In the genomic region with DNA sequence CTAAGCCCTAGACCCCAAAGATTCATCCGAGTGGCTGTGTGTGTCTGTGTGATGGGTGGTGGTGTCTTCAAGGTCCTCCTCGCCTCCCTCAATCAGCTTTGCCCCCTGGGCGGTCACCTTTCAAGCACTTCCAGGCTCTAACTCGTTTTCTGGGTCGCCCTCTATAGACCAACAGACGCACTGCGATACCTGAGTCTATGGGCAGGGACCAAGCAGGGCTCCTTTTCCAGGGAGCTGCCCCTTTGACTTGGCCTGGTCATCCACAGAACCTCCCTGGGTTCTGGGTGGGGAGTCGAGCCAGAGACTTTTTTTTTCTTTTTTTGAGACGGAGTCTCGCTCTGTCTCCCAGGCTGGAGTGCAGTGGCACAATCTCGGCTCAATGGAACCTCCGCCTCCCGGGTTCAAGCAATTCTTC, we compare ENCODE assay signal across 8 cellular contexts. TPM values are rescaled to one million over a fixed set of nuclear protein-coding genes. Genes with fewer than 3 reads are reported as not detected.
DNase-seq lines count a peak whose midpoint lies in the region; ATAC-seq and TF ChIP-seq lines count a peak whose summit lies in the region.

No MANE protein-coding gene starts in this region.

- peak overlapping the region; percentile 80 for H2AFZ ChIP-seq in DND-41 (ENCODE audit: low read depth, low read length)
- peak overlapping the region; percentile 87 for H2AFZ ChIP-seq in fibroblast of lung (ENCODE audit: low read length)

- H3K27me3 ChIP-seq in DND-41 (ENCODE audit: insufficient read depth, low read length, poor library complexity) (no peaks in the 10 kb centered on the region), HUES48 (ENCODE audit: control insufficient read depth, insufficient read depth, low read length) (no peaks in the 10 kb centered on the region), fibroblast of lung (ENCODE audit: control insufficient read depth, insufficient read depth, low read length) (no peaks in the 10 kb centered on the region), stomach (no peaks in the 10 kb centered on the region)

- WGBS in stomach, 5 donors, result 27 to 32% (median 29%) methylated on average over 13 of the region's 13 CpGs

- peaks cover 9% of the 10 kb centered on the region for H3K27me3 Mint-ChIP-seq in nephron progenitor cell (ENCODE audit: low read depth, poor library complexity)

- H3K36me3 Mint-ChIP-seq in nephron progenitor cell (ENCODE audit: low read depth), result peaks cover 8% of the 10 kb centered on the region

- peak overlapping the region; percentile 71 for H3K9ac ChIP-seq in DND-41 (ENCODE audit: low read depth, low read length)
- no peak overlapping the region for H3K9ac ChIP-seq in HUES48 (ENCODE audit: low read depth, low read length)
- peak overlapping the region; percentile 16 for H3K9ac ChIP-seq in fibroblast of lung (ENCODE audit: insufficient read depth, low read length)

- peak; percentile 79 for TF ChIP-seq CTCF in DND-41 (IDR thresholded peaks at IDR 0.05; ENCODE audit: borderline replicate concordance, extremely low read depth, low read length, poor library complexity, severe bottlenecking)
- TF ChIP-seq CTCF in fibroblast of lung (conservative IDR thresholded peaks at IDR 0.05 in 1 of 2, IDR thresholded peaks at IDR 0.05 in 1 of 2; ENCODE audit: low read depth in 1 of 2, low read length in 2 of 2), result peak; percentile 48 to 76
- peak; percentile 51 for TF ChIP-seq CTCF in nephron progenitor cell (IDR thresholded peaks at IDR 0.05)
- TF ChIP-seq CTCF in stomach (IDR thresholded peaks at IDR 0.05), result peak in 5 of 7 experiments; percentile 49 to 62 (median 52)

- DNase-seq in DND-41 (peak; percentile 75), fibroblast of lung (ENCODE audit: low read depth in 2 of 2) (peak; percentile 55 to 67), nephron progenitor cell (peak; percentile 65), stomach (peak; percentile 72)
- DNase-seq in activated T-cell treated with anti-CD3 and anti-CD28 coated beads, Interleukin-2, amount 50 U/mL, for 48 hours, result peak; percentile 81 to 84

- no peak overlapping the region for H3K27ac Mint-ChIP-seq in nephron progenitor cell

- TF ChIP-seq EP300 in stomach (IDR thresholded peaks at IDR 0.05), result no peak

- peaks cover 8% of the 10 kb centered on the region for H3K79me2 ChIP-seq in DND-41 (ENCODE audit: insufficient read depth, low read length)
- H3K79me2 ChIP-seq in fibroblast of lung (ENCODE audit: control insufficient read depth, insufficient read depth, low read length), result no peaks in the 10 kb centered on the region

- no peaks in the 10 kb centered on the region for H3K9me3 Mint-ChIP-seq in nephron progenitor cell

- no peaks in the 10 kb centered on the region for H3K9me3 ChIP-seq in DND-41 (ENCODE audit: insufficient read depth, low read length, severe bottlenecking)
- H3K9me3 ChIP-seq in HUES48 (ENCODE audit: control insufficient read depth, insufficient read depth, low read length), result no peaks in the 10 kb centered on the region
- no peaks in the 10 kb centered on the region for H3K9me3 ChIP-seq in fibroblast of lung (ENCODE audit: control insufficient read depth, insufficient read depth, low read depth, low read length)
- H3K9me3 ChIP-seq in stomach, result no peaks in the 10 kb centered on the region

- peak overlapping the region; percentile 50 to 73; a peak in 3 of 4 replicates for H3K4me3 ChIP-seq in DND-41 (ENCODE audit: low read depth in 1 of 2, low read length in 2 of 2)
- H3K4me3 ChIP-seq in HUES48 (ENCODE audit: low read depth, low read length), result peak overlapping the region; percentile 90
- peak overlapping the region; percentile 71 to 86 (median 81) for H3K4me3 ChIP-seq in fibroblast of lung (replicated peaks in 1 of 4; ENCODE audit: control extremely low read depth in 1 of 4, insufficient read depth in 1 of 4, low read depth in 3 of 4, low read length in 4 of 4)
- peak overlapping the region; percentile 73 to 92 (median 84) for H3K4me3 ChIP-seq in stomach

- H4K20me1 ChIP-seq in DND-41 (ENCODE audit: insufficient read depth, low read length), result no peaks in the 10 kb centered on the region
- no peaks in the 10 kb centered on the region for H4K20me1 ChIP-seq in fibroblast of lung (ENCODE audit: control insufficient read depth, extremely low read depth, insufficient read depth, low read length)

- intact Hi-C loops in stomach (cut with DNase I; ENCODE audit: low total_unique reads), result no loop called here

- H3K4me3 Mint-ChIP-seq in nephron progenitor cell, result peak overlapping the region; percentile 91

- H3K4me1 ChIP-seq in DND-41 (ENCODE audit: insufficient read depth, low read length) (peaks cover 21% of the 10 kb centered on the region), HUES48 (ENCODE audit: control insufficient read depth, insufficient read depth, low read length) (peaks cover 4% of the 10 kb centered on the region; the same call in 1 of the 2 replicates), fibroblast of lung (ENCODE audit: control insufficient read depth, extremely low read depth, insufficient read depth, low read length) (peaks cover 2% of the 10 kb centered on the region), stomach (peaks cover 0 to 21% (median 21%) of the 10 kb centered on the region in 4 donors)

- peaks cover 17% of the 10 kb centered on the region for H3K4me1 Mint-ChIP-seq in nephron progenitor cell

- no peak overlapping the region; the same call in 1 of the 2 replicates for H3K27ac ChIP-seq in DND-41 (ENCODE audit: low read length)
- H3K27ac ChIP-seq in HUES48 (ENCODE audit: low read depth, low read length), result no peak overlapping the region
- H3K27ac ChIP-seq in fibroblast of lung (ENCODE audit: insufficient read depth, low read length), result no peak overlapping the region
- H3K27ac ChIP-seq in stomach, result peak overlapping the region; percentile 1 to 93 (median 87)

- H3K4me2 ChIP-seq in DND-41 (ENCODE audit: insufficient read depth, low read length), result peak overlapping the region; percentile 93
- H3K4me2 ChIP-seq in fibroblast of lung (ENCODE audit: extremely low read depth, insufficient read depth, low read length), result peak overlapping the region; percentile 99

- no peak for TF ChIP-seq POLR2A in stomach (IDR thresholded peaks at IDR 0.05)

- H3K36me3 ChIP-seq in DND-41 (ENCODE audit: insufficient read depth, low read length) (peaks cover 34% of the 10 kb centered on the region), HUES48 (ENCODE audit: control insufficient read depth, insufficient read depth, low read length) (peaks cover 26% of the 10 kb centered on the region), fibroblast of lung (ENCODE audit: control insufficient read depth, insufficient read depth, low read length) (peaks cover 9% of the 10 kb centered on the region), stomach (peaks cover 27 to 44% (median 40%) of the 10 kb centered on the region in 4 donors)

- ATAC-seq in DND-41 (ENCODE audit: insufficient read depth, low read depth), result peak; percentile 70
- no peak for ATAC-seq in GM21526 (IDR thresholded peaks at IDR 0.05; ENCODE audit: low FRiP score, unreplicated experiment)

TF ChIP-seq in PFSK-1, 5 proteins besides CTCF, POLR2A, EP300 and RAD21 (continues in another document):
- TF ChIP-seq SIN3A (IDR thresholded peaks at IDR 0.05; ENCODE audit: borderline replicate concordance, insufficient read depth, low read length), result 0 out of 2 replicates have a peak, but pooled peaks have one; percentile 24

RNA-seq across cellular contexts. Expression of gene SLC27A4, which starts 1.1 kb away (rescaled TPM):
- 38.3 TPM for polyA plus RNA-seq in PFSK-1 (2012; ENCODE audit: insufficient read length, low read depth)
- total RNA-seq in fibroblast of lung (11.7 and 11.8 TPM in 2 replicates), stomach (100 to 1,000 TPM in 1 of 5 donors, 10 to 100 TPM in 3, 1 to 10 TPM in 1; 9.0 to 200 (median 24.1) TPM)
- polyA plus RNA-seq in fibroblast of lung (10.3 and 13.3 TPM in 2 replicates), stomach (10 to 100 TPM in 2 of 3 donors, 1 to 10 TPM in 1; 6.0 to 21.4 (median 20.1) TPM)
- polyA plus RNA-seq in fibroblast of lung (2012), result 14.3 and 19.7 TPM in 2 replicates
- polyA minus RNA-seq in fibroblast of lung (ENCODE audit: low replicate concordance), result 45.9 and 48.8 TPM in 2 replicates

RNA-seq across cellular contexts. Expression of gene COQ4, which starts 18.8 kb away (rescaled TPM):
- 62.8 TPM for polyA plus RNA-seq in PFSK-1 (2012; ENCODE audit: insufficient read length, low read depth)
- total RNA-seq in fibroblast of lung (11.2 and 12.6 TPM in 2 replicates), stomach (100 to 1,000 TPM in 1 of 5 donors, 10 to 100 TPM in 4; 10.5 to 156 (median 55.9) TPM)
- polyA plus RNA-seq in fibroblast of lung (18.3 and 18.7 TPM in 2 replicates), stomach (10 to 100 TPM; 56.8 to 92.4 (median 70.5) TPM)
- 25.1 and 27.4 TPM in 2 replicates for polyA plus RNA-seq in fibroblast of lung (2012)
- 33.6 and 39.6 TPM in 2 replicates for polyA minus RNA-seq in fibroblast of lung (ENCODE audit: low replicate concordance)

RNA-seq across cellular contexts. Expression of gene TRUB2, which starts 19.2 kb away (rescaled TPM):
- 33.5 TPM for polyA plus RNA-seq in PFSK-1 (2012; ENCODE audit: insufficient read length, low read depth)
- total RNA-seq in fibroblast of lung (18.7 and 22.6 TPM in 2 replicates), stomach (10 to 100 TPM in 2 of 5 donors, 1 to 10 TPM in 3; 4.9 to 15.9 (median 7.6) TPM)
- polyA plus RNA-seq in fibroblast of lung (10.4 and 13.7 TPM in 2 replicates), stomach (10 to 100 TPM; 11.9 to 15.6 (median 15.3) TPM)
- 26.4 and 31.2 TPM in 2 replicates for polyA plus RNA-seq in fibroblast of lung (2012)
- 24.7 and 36.3 TPM in 2 replicates for polyA minus RNA-seq in fibroblast of lung (ENCODE audit: low replicate concordance)

RNA-seq across cellular contexts. Expression of gene URM1, which starts 29.7 kb away (rescaled TPM):
- 53.6 TPM for polyA plus RNA-seq in PFSK-1 (2012; ENCODE audit: insufficient read length, low read depth)
- total RNA-seq in fibroblast of lung (23.6 and 28.6 TPM in 2 replicates), stomach (10 to 100 TPM in 3 of 5 donors, 1 to 10 TPM in 1, under 1 TPM in 1; 0.58 to 28.3 (median 10.1) TPM)
- polyA plus RNA-seq in fibroblast of lung (35.3 and 43.3 TPM in 2 replicates), stomach (10 to 100 TPM; 41.0 to 59.3 (median 49.7) TPM)
- 60.2 and 74.6 TPM in 2 replicates for polyA plus RNA-seq in fibroblast of lung (2012)
- 103 and 104 TPM in 2 replicates for polyA minus RNA-seq in fibroblast of lung (ENCODE audit: low replicate concordance)

Comparison
In these comparisons a context has a peak if more than half of its experiments do, and no peak if none do; other contexts are left out.
1. H3K27ac ChIP-seq: peak in stomach (5 of 5); none in DND-41 (single experiment), HUES48 (single experiment) and fibroblast of lung (single experiment).
2. Peak in every context shown above with its lines, with median percentiles within 50 percentile points of each other: DNase-seq, H3K4me3 ChIP-seq and CTCF ChIP-seq.